Comparison of ENCODE assay signal across 13 cellular contexts in genomic region chr4:138275946-138276621, GRCh38. TPM values are rescaled to one million over a fixed set of nuclear protein-coding genes. Genes with fewer than 3 reads are reported as not detected.
A peak's percentile ranks its signal among the peaks of the same experiment; 100 is the strongest.
DNase-seq lines count a peak whose midpoint lies in the region; ATAC-seq, FAIRE-seq and TF ChIP-seq lines count a peak whose summit lies in the region.
"Had no signal": no experiment of that assay in that cellular context is flagged by ENCODE, and none has a peak within 500 bp of the region (broad histone marks: within the 10 kb centered on the region; RNA-seq: fewer than 3 reads in every experiment).

No MANE protein-coding gene starts in this region.

- TF ChIP-seq POLR2A in endothelial cell of umbilical vein (IDR thresholded peaks at IDR 0.05; ENCODE audit: low read depth, low read length) = no peak

- H3K4me1 ChIP-seq in RWPE2 (ENCODE audit: insufficient read depth, poor library complexity, severe bottlenecking) (peaks cover 28% of the 10 kb centered on the region), endothelial cell of umbilical vein (ENCODE audit: control insufficient read depth, extremely low read depth, insufficient read depth, low read length) (peaks cover 17% of the 10 kb centered on the region)
- H3K4me1 ChIP-seq: testis had no signal

- peak; percentile 52 for FAIRE-seq in endothelial cell of umbilical vein (lab: Jason Lieb, UNC)
- FAIRE-seq: colon had no signal

- no peak overlapping the region for H3K4me3 Mint-ChIP-seq in neural crest cell
- no peak overlapping the region for H3K4me3 Mint-ChIP-seq in activated CD8-positive, alpha-beta memory T cell treated with anti-CD3 and anti-CD28 coated beads, Interleukin-2, amount 10 ng/mL, durations not matched to agents 7 days and 5 days
- H3K4me3 Mint-ChIP-seq: natural killer cell treated with Interleukin-12 subunit alpha and Interleukin-12 subunit beta and Interleukin-15 and Interleukin-18, amount 100 ng/mL, for 72 hours had no signal

- peak overlapping the region; percentile 49 for H3K9ac ChIP-seq in endothelial cell of umbilical vein (replicated peaks; ENCODE audit: extremely low read depth, insufficient read depth, low read length)

- H3K4me3 ChIP-seq in RWPE2 (ENCODE audit: severe bottlenecking) (no peak overlapping the region), endothelial cell of umbilical vein (replicated peaks in 1 of 3; ENCODE audit: insufficient read depth in 1 of 3, low read depth in 1 of 3, low read length in 3 of 3) (no peak overlapping the region), WERI-Rb-1 (ENCODE audit: low read depth, low read length) (no peak overlapping the region)
- H3K4me3 ChIP-seq: testis had no signal

- peak overlapping the region; percentile 3 for H3K4me2 ChIP-seq in endothelial cell of umbilical vein (ENCODE audit: insufficient read depth, low read length)

- H4K20me1 ChIP-seq in endothelial cell of umbilical vein (replicated peaks; ENCODE audit: control insufficient read depth, extremely low read depth, insufficient read depth, low read length) = no peaks in the 10 kb centered on the region

- peak; percentile 99 for ATAC-seq in RWPE2 (ENCODE audit: low read depth)
- no peak for ATAC-seq in activated CD8-positive, alpha-beta memory T cell treated with anti-CD3 and anti-CD28 coated beads, Interleukin-2, amount 10 ng/mL, durations not matched to agents 7 days and 5 days
- no peak for ATAC-seq in HG02840 (IDR thresholded peaks at IDR 0.05; ENCODE audit: low FRiP score, unreplicated experiment)
- ATAC-seq: natural killer cell treated with Interleukin-12 subunit alpha and Interleukin-12 subunit beta and Interleukin-15 and Interleukin-18, amount 100 ng/mL, for 72 hours had no signal

- H3K79me2 ChIP-seq in endothelial cell of umbilical vein (ENCODE audit: control insufficient read depth, insufficient read depth, low read length) = no peaks in the 10 kb centered on the region

- TF ChIP-seq CTCF in RWPE2 (IDR thresholded peaks at IDR 0.05; ENCODE audit: poor library complexity, severe bottlenecking) = no peak
- TF ChIP-seq CTCF in endothelial cell of umbilical vein (IDR thresholded peaks at IDR 0.05; ENCODE audit: extremely low read depth in 1 of 2, insufficient read depth in 1 of 2, low read depth in 1 of 2, low read length in 2 of 2) = no peak
- TF ChIP-seq CTCF in neural crest cell (conservative IDR thresholded peaks at IDR 0.05) = no peak
- no peak for TF ChIP-seq CTCF in WERI-Rb-1 (IDR thresholded peaks at IDR 0.05; ENCODE audit: low read depth, low read length)

- H3K27me3 ChIP-seq in RWPE2 (ENCODE audit: insufficient read depth, poor library complexity, severe bottlenecking) (no peaks in the 10 kb centered on the region), endothelial cell of umbilical vein (ENCODE audit: control insufficient read depth in 2 of 2, insufficient read depth in 2 of 2, low read length in 2 of 2) (no peaks in the 10 kb centered on the region), WERI-Rb-1 (ENCODE audit: insufficient read depth, low read depth, severe bottlenecking) (no peaks in the 10 kb centered on the region)
- H3K27me3 ChIP-seq: testis had no signal

- dilution Hi-C loops in endothelial cell of umbilical vein (cut with MboI; ENCODE audit: extremely low pct_ligation_motif_present, low sequenced_read_pairs) = no loop called here

- H3K4me1 Mint-ChIP-seq in neural crest cell = peaks cover 31% of the 10 kb centered on the region
- H3K4me1 Mint-ChIP-seq in activated CD8-positive, alpha-beta memory T cell treated with anti-CD3 and anti-CD28 coated beads, Interleukin-2, amount 10 ng/mL, durations not matched to agents 7 days and 5 days = no peaks in the 10 kb centered on the region

- peaks cover 6% of the 10 kb centered on the region for H3K9me3 Mint-ChIP-seq in neural crest cell
- no peaks in the 10 kb centered on the region for H3K9me3 Mint-ChIP-seq in activated CD8-positive, alpha-beta memory T cell treated with anti-CD3 and anti-CD28 coated beads, Interleukin-2, amount 10 ng/mL, durations not matched to agents 7 days and 5 days (ENCODE audit: low read depth)

- H3K36me3 Mint-ChIP-seq in neural crest cell (ENCODE audit: low read depth) = no peaks in the 10 kb centered on the region
- H3K36me3 Mint-ChIP-seq in activated CD8-positive, alpha-beta memory T cell treated with anti-CD3 and anti-CD28 coated beads, Interleukin-2, amount 10 ng/mL, durations not matched to agents 7 days and 5 days = no peaks in the 10 kb centered on the region
- H3K36me3 Mint-ChIP-seq: natural killer cell treated with Interleukin-12 subunit alpha and Interleukin-12 subunit beta and Interleukin-15 and Interleukin-18, amount 100 ng/mL, for 72 hours had no signal

- peak overlapping the region; percentile 33 for H3K27ac ChIP-seq in RWPE2 (ENCODE audit: poor library complexity, severe bottlenecking)
- H3K27ac ChIP-seq in endothelial cell of umbilical vein (ENCODE audit: insufficient read depth, low read depth, low read length) = peak overlapping the region; percentile 66
- H3K27ac ChIP-seq in WERI-Rb-1 = no peak overlapping the region
- H3K27ac ChIP-seq: testis had no signal

- no peaks in the 10 kb centered on the region for H3K36me3 ChIP-seq in RWPE2 (ENCODE audit: low read depth)
- no peaks in the 10 kb centered on the region for H3K36me3 ChIP-seq in endothelial cell of umbilical vein (ENCODE audit: control insufficient read depth in 2 of 2, extremely low read depth in 1 of 2, insufficient read depth in 2 of 2, low read length in 2 of 2)
- no peaks in the 10 kb centered on the region for H3K36me3 ChIP-seq in WERI-Rb-1

- intact Hi-C loops in endothelial cell of umbilical vein (cut with micrococcal nuclease) = loop anchor here (1.0 kb wide), 1 partner anchor 34 kb away; the partner anchor contains the start of gene SLC7A11

- H3K27ac Mint-ChIP-seq in neural crest cell (ENCODE audit: unreplicated experiment) = peak overlapping the region; percentile 28
- H3K27ac Mint-ChIP-seq in activated CD8-positive, alpha-beta memory T cell treated with anti-CD3 and anti-CD28 coated beads, Interleukin-2, amount 10 ng/mL, durations not matched to agents 7 days and 5 days = no peak overlapping the region
- H3K27ac Mint-ChIP-seq: natural killer cell treated with Interleukin-12 subunit alpha and Interleukin-12 subunit beta and Interleukin-15 and Interleukin-18, amount 100 ng/mL, for 72 hours had no signal

- H3K9me3 ChIP-seq in RWPE2 (ENCODE audit: severe bottlenecking) = no peaks in the 10 kb centered on the region
- H3K9me3 ChIP-seq in endothelial cell of umbilical vein (replicated peaks; ENCODE audit: control insufficient read depth, insufficient read depth, low read length) = no peaks in the 10 kb centered on the region
- H3K9me3 ChIP-seq in WERI-Rb-1 (ENCODE audit: severe bottlenecking) = no peaks in the 10 kb centered on the region
- H3K9me3 ChIP-seq: testis had no signal

- DNase-seq in COLO829 (ENCODE audit: low spot score) (peak; percentile 63), RWPE2 (ENCODE audit: low spot score) (no peak), endothelial cell of umbilical vein (ENCODE audit: low read depth, low spot score) (peak; percentile 83), neural crest cell (ENCODE audit: low read depth, low spot score) (no peak), NCI-H524 treated with DMSO at 0.1 percent for 48 hours (lab: John Stamatoyannopoulos, UW) (no peak), WERI-Rb-1 (no peak)
- DNase-seq in activated CD8-positive, alpha-beta memory T cell treated with anti-CD3 and anti-CD28 coated beads, Interleukin-2, amount 10 ng/mL, durations not matched to agents 7 days and 5 days = no peak
- DNase-seq: COR-L47; stimulated activated CD4-positive, alpha-beta T cell treated with anti-CD3 and anti-CD28 coated beads, Interleukin-4, amount 100 ng/mL, for 1 hour; testis had no signal

- H2AFZ ChIP-seq in endothelial cell of umbilical vein (ENCODE audit: low read depth, low read length) = no peak overlapping the region

- no peaks in the 10 kb centered on the region for H3K27me3 Mint-ChIP-seq in neural crest cell (ENCODE audit: low read depth)
- H3K27me3 Mint-ChIP-seq in activated CD8-positive, alpha-beta memory T cell treated with anti-CD3 and anti-CD28 coated beads, Interleukin-2, amount 10 ng/mL, durations not matched to agents 7 days and 5 days = peaks cover 2% of the 10 kb centered on the region
- H3K27me3 Mint-ChIP-seq: natural killer cell treated with Interleukin-12 subunit alpha and Interleukin-12 subunit beta and Interleukin-15 and Interleukin-18, amount 100 ng/mL, for 72 hours had no signal

- CTCF ChIA-PET in endothelial cell of umbilical vein (lab: Charles Lee) = no interaction called here
- CTCF ChIA-PET in activated CD8-positive, alpha-beta memory T cell treated with anti-CD3 and anti-CD28 coated beads, Interleukin-2, amount 10 ng/mL, durations not matched to agents 7 days and 5 days (lab: Charles Lee) = no interaction called here

- BruUV-seq in endothelial cell of umbilical vein (replicated peaks; lab: Mats Ljungman, UMichigan) = TSS peak; percentile 36

- POLR2A ChIA-PET in endothelial cell of umbilical vein (lab: Charles Lee) = interaction anchor here (0.5 kb wide), 1 partner anchor 245 kb away, joined by 4 read pairs; no protein-coding TSS in a partner anchor

- H3K9me1 ChIP-seq in endothelial cell of umbilical vein (replicated peaks; ENCODE audit: control insufficient read depth, extremely low read depth, insufficient read depth, low read length) = no peaks in the 10 kb centered on the region

TF ChIP-seq in endothelial cell of umbilical vein, 7 proteins besides CTCF, POLR2A, EP300 and RAD21:
- TF ChIP-seq EZH2 (IDR thresholded peaks at IDR 0.05; ENCODE audit: borderline replicate concordance, low read depth, low read length, severe bottlenecking) = no peak
- peak; percentile 69 for TF ChIP-seq JUN (IDR thresholded peaks at IDR 0.05; ENCODE audit: borderline replicate concordance, insufficient read depth, insufficient read length, low read depth)
- TF ChIP-seq FOS (IDR thresholded peaks at IDR 0.05; ENCODE audit: borderline replicate concordance, insufficient read depth, low read length) = peak; percentile 43

RNA-seq across cellular contexts. Expression of gene SLC7A11, which starts 33.9 kb away (rescaled TPM):
- 79.3 and 82.7 TPM in 2 replicates for total RNA-seq in endothelial cell of umbilical vein
- polyA plus RNA-seq in endothelial cell of umbilical vein = 22.8 and 28.4 TPM in 2 replicates
- 19.6 and 23.6 TPM in 2 replicates for polyA plus RNA-seq in endothelial cell of umbilical vein (2011; cell fraction: cytosol; rRNA removed)
- 65.9 and 76.9 TPM in 2 replicates for polyA plus RNA-seq in endothelial cell of umbilical vein (2011; cell fraction: nucleus; rRNA removed)
- 39.1 and 58.9 TPM in 2 replicates for polyA plus RNA-seq in endothelial cell of umbilical vein (2012)
- polyA minus RNA-seq in endothelial cell of umbilical vein = 263 and 304 TPM in 2 replicates
- polyA minus RNA-seq in endothelial cell of umbilical vein (2011; cell fraction: cytosol; rRNA and poly(A)+ RNA removed) = 59.9 TPM
- polyA minus RNA-seq in endothelial cell of umbilical vein (2011; cell fraction: nucleus; rRNA and poly(A)+ RNA removed) = 162 and 225 TPM in 2 replicates
- total RNA-seq in neural crest cell = 18.7 and 19.2 TPM in 2 replicates
- total RNA-seq in activated CD8-positive, alpha-beta memory T cell treated with anti-CD3 and anti-CD28 coated beads, Interleukin-2, amount 10 ng/mL, durations not matched to agents 7 days and 5 days = 1 to 10 TPM; 5.2 to 6.7 TPM

Comparison
In these comparisons a context has a peak if more than half of its experiments do, and no peak if none do; other contexts are left out.
1. DNase-seq: peak in COLO829 (single experiment) and endothelial cell of umbilical vein (single experiment); none in RWPE2 (single experiment), neural crest cell (single experiment), activated CD8-positive, alpha-beta memory T cell treated with anti-CD3 and anti-CD28 coated beads, Interleukin-2, amount 10 ng/mL, durations not matched to agents 7 days and 5 days (single experiment), NCI-H524 treated with DMSO at 0.1 percent for 48 hours (single experiment) and WERI-Rb-1 (single experiment).